In genomic region chr2:30758315-30758714, GRCh38 we compare ENCODE assay signal across 16 cellular contexts. TPM values are rescaled to one million over a fixed set of nuclear protein-coding genes. Genes with fewer than 3 reads are reported as not detected.
DNase-seq lines count a peak whose midpoint lies in the region; ATAC-seq and TF ChIP-seq lines count a peak whose summit lies in the region.
"Had no signal": no experiment of that assay in that cellular context is flagged by ENCODE, and none has a peak within 500 bp of the region (broad histone marks: within the 10 kb centered on the region; RNA-seq: fewer than 3 reads in every experiment).

No MANE protein-coding gene starts in this region.

- peak; percentile 45 for DNase-seq in BE2C
- peak; percentile 16 for DNase-seq in NCI-H1694 (lab: John Stamatoyannopoulos, UW)
- DNase-seq in chondrocyte (ENCODE audit: low spot score): peak; percentile 34
- DNase-seq in retina: peak; percentile 25
- no peak for DNase-seq in kidney glomerular epithelial cell (lab: John Stamatoyannopoulos, UW)
- DNase-seq in NCI-H1436 (lab: John Stamatoyannopoulos, UW): no peak
- DNase-seq: GDM1, H7, KG1, NCI-H1417 treated with DMSO at 0.1 percent for 48 hours, NCI-H510A treated with DMSO at 0.1 percent for 48 hours, NCI-H82 had no signal

- H3K27me3 Mint-ChIP-seq in chondrocyte (ENCODE audit: low read depth): peaks cover 30% of the 10 kb centered on the region

- H3K4me1 ChIP-seq in BE2C: peaks cover 27% of the 10 kb centered on the region

- no peaks in the 10 kb centered on the region for H3K27me3 ChIP-seq in BE2C

- no peak overlapping the region for H3K27ac Mint-ChIP-seq in chondrocyte (ENCODE audit: unreplicated experiment)
- H3K27ac Mint-ChIP-seq: CD4-positive, alpha-beta T cell had no signal

- H3K4me3 ChIP-seq in BE2C (ENCODE audit: low read depth, low read length): no peak overlapping the region

- no peaks in the 10 kb centered on the region for H3K9me3 ChIP-seq in BE2C

- TF ChIP-seq CTCF in BE2C (IDR thresholded peaks at IDR 0.05; ENCODE audit: low read depth, low read length): no peak
- TF ChIP-seq CTCF in chondrocyte (IDR thresholded peaks at IDR 0.05): no peak

- H3K36me3 Mint-ChIP-seq in chondrocyte (ENCODE audit: low read depth): no peaks in the 10 kb centered on the region

- H3K4me1 Mint-ChIP-seq in chondrocyte (ENCODE audit: low read depth): peaks cover 5% of the 10 kb centered on the region

- no peaks in the 10 kb centered on the region for H3K36me3 ChIP-seq in BE2C

- H3K4me3 Mint-ChIP-seq in chondrocyte (ENCODE audit: unreplicated experiment): no peak overlapping the region
- H3K4me3 Mint-ChIP-seq: CD4-positive, alpha-beta T cell had no signal

- ATAC-seq in HG02623 (IDR thresholded peaks at IDR 0.05; ENCODE audit: unreplicated experiment): no peak
- ATAC-seq: HepG2, Right ventricle myocardium inferior had no signal

- no peaks in the 10 kb centered on the region for H3K9me3 Mint-ChIP-seq in chondrocyte (ENCODE audit: low read depth)
- H3K9me3 Mint-ChIP-seq: CD4-positive, alpha-beta T cell had no signal

RNA-seq across cellular contexts. Expression of gene CAPN13, which starts 48.9 kb away (rescaled TPM):
- 0.40 TPM for polyA plus RNA-seq in BE2C (2012; ENCODE audit: insufficient read depth, insufficient read length, low read depth)
- total RNA-seq in chondrocyte: not detected in 3 replicates
- total RNA-seq: CD4-positive, alpha-beta T cell; HepG2; Right ventricle myocardium inferior had no signal
- polyA plus RNA-seq: HepG2 had no signal

Comparison
In these comparisons a context has a peak if more than half of its experiments do, and no peak if none do; other contexts are left out.
1. DNase-seq: peak in BE2C (single experiment), NCI-H1694 (single experiment), chondrocyte (single experiment) and retina (single experiment); none in kidney glomerular epithelial cell (single experiment) and NCI-H1436 (single experiment).